24 cellular contexts compared by ENCODE assay signal in the genomic region with DNA sequence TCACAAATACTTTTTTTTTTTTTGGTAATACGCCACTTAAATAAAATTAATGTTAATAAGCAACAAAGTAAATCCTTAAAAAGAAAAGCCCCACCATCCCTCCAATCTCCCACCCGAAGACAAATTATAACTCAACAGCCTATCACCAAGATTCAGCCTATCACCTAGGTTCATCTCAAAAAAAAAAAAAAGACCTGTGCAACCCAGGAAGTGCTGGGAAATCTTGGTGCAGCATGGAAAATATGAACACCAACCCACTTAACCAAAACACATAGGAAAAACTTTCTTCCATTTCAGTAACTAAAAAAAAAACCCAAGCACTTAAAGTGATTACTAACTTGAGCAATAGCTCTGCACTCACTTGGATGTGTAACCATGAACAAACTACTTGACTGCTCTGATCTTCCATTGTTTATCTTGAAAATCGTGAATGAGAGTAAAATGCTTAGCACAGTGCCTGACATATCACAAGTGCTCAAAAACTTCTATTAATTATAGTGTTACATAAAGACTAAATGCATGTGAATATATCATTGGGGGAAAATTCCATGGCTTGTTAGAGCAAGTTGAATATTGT.
DNase-seq lines count a peak whose midpoint lies in the region; ATAC-seq, FAIRE-seq and TF ChIP-seq lines count a peak whose summit lies in the region.
"Had no signal": no experiment of that assay in that cellular context is flagged by ENCODE, and none has a peak within 500 bp of the region (broad histone marks: within the 10 kb centered on the region; RNA-seq: fewer than 3 reads in every experiment).

No MANE protein-coding gene starts in this region.

- TF ChIP-seq POLR2A in H54 (IDR thresholded peaks at IDR 0.05; ENCODE audit: low read depth, low read length), result no peak

- peaks cover 27% of the 10 kb centered on the region for H3K4me1 Mint-ChIP-seq in activated CD4-positive, alpha-beta T cell treated with anti-CD3 and anti-CD28 coated beads, Interleukin-2, amount 10 ng/mL, durations not matched to agents 24 days and 14 days
- peaks cover 57% of the 10 kb centered on the region for H3K4me1 Mint-ChIP-seq in central memory CD8-positive, alpha-beta T cell
- peaks cover 34% of the 10 kb centered on the region for H3K4me1 Mint-ChIP-seq in stimulated activated effector memory CD8-positive, alpha-beta T cell treated with anti-CD3 and anti-CD28 coated beads, Interleukin-12 subunit alpha, Interleukin-12 subunit beta, amount 100 ng/mL, for 72 hours
- H3K4me1 Mint-ChIP-seq: endodermal cell had no signal

- peak; percentile 33 for FAIRE-seq in H54 (lab: Jason Lieb, UNC)
- FAIRE-seq: G401.6 had no signal

- no peaks in the 10 kb centered on the region for H3K27me3 Mint-ChIP-seq in activated CD4-positive, alpha-beta T cell treated with anti-CD3 and anti-CD28 coated beads, Interleukin-2, amount 10 ng/mL, durations not matched to agents 24 days and 14 days
- no peaks in the 10 kb centered on the region for H3K27me3 Mint-ChIP-seq in central memory CD8-positive, alpha-beta T cell

- H3K27ac Mint-ChIP-seq in activated CD4-positive, alpha-beta T cell treated with anti-CD3 and anti-CD28 coated beads, Interleukin-2, amount 10 ng/mL, durations not matched to agents 24 days and 14 days, result peak overlapping the region; percentile 49
- peak overlapping the region; percentile 46 for H3K27ac Mint-ChIP-seq in central memory CD8-positive, alpha-beta T cell (ENCODE audit: low read depth)
- H3K27ac Mint-ChIP-seq in stimulated activated effector memory CD8-positive, alpha-beta T cell treated with anti-CD3 and anti-CD28 coated beads, Interleukin-12 subunit alpha, Interleukin-12 subunit beta, amount 100 ng/mL, for 72 hours, result peak overlapping the region; percentile 57

- ATAC-seq in central memory CD8-positive, alpha-beta T cell (replicated peaks; ENCODE audit: extremely low read depth, poor library complexity, severe bottlenecking), result no peak
- no peak for ATAC-seq in stimulated activated effector memory CD8-positive, alpha-beta T cell treated with anti-CD3 and anti-CD28 coated beads, Interleukin-12 subunit alpha, Interleukin-12 subunit beta, amount 100 ng/mL, for 72 hours
- ATAC-seq in HG03439 (IDR thresholded peaks at IDR 0.05; ENCODE audit: unreplicated experiment), result no peak
- no peak for ATAC-seq in HG03039 (IDR thresholded peaks at IDR 0.05; ENCODE audit: unreplicated experiment)
- ATAC-seq: gastrocnemius medialis, psoas muscle, WTC11 had no signal

- H3K36me3 Mint-ChIP-seq in activated CD4-positive, alpha-beta T cell treated with anti-CD3 and anti-CD28 coated beads, Interleukin-2, amount 10 ng/mL, durations not matched to agents 24 days and 14 days (ENCODE audit: low read depth), result peaks cover 46% of the 10 kb centered on the region
- H3K36me3 Mint-ChIP-seq in central memory CD8-positive, alpha-beta T cell (ENCODE audit: insufficient read depth), result peaks cover 23% of the 10 kb centered on the region
- peaks cover 51% of the 10 kb centered on the region for H3K36me3 Mint-ChIP-seq in stimulated activated effector memory CD8-positive, alpha-beta T cell treated with anti-CD3 and anti-CD28 coated beads, Interleukin-12 subunit alpha, Interleukin-12 subunit beta, amount 100 ng/mL, for 72 hours

- H3K9me3 Mint-ChIP-seq in activated CD4-positive, alpha-beta T cell treated with anti-CD3 and anti-CD28 coated beads, Interleukin-2, amount 10 ng/mL, durations not matched to agents 24 days and 14 days, result no peaks in the 10 kb centered on the region
- H3K9me3 Mint-ChIP-seq in central memory CD8-positive, alpha-beta T cell, result no peaks in the 10 kb centered on the region
- H3K9me3 Mint-ChIP-seq in stimulated activated effector memory CD8-positive, alpha-beta T cell treated with anti-CD3 and anti-CD28 coated beads, Interleukin-12 subunit alpha, Interleukin-12 subunit beta, amount 100 ng/mL, for 72 hours, result no peaks in the 10 kb centered on the region
- H3K9me3 Mint-ChIP-seq: endodermal cell, WTC11 had no signal

- intact Hi-C loops in activated CD4-positive, alpha-beta T cell treated with anti-CD3 and anti-CD28 coated beads, Interleukin-2, amount 10 ng/mL, durations not matched to agents 24 days and 14 days (cut with micrococcal nuclease), result loop anchor here (2.0 to 5.0 kb wide), 2 partner anchors 37 to 65 kb away; no protein-coding TSS in a partner anchor

- no peak for DNase-seq in activated CD4-positive, alpha-beta T cell treated with anti-CD3 and anti-CD28 coated beads, Interleukin-2, amount 10 ng/mL, durations not matched to agents 24 days and 14 days
- no peak for DNase-seq in activated CD4-positive, alpha-beta T cell treated with anti-CD3 and anti-CD28 coated beads for 1 hour
- DNase-seq in H54 (ENCODE audit: insufficient read length, low spot score), result no peak
- DNase-seq in central memory CD8-positive, alpha-beta T cell (ENCODE audit: low spot score in 2 of 2), result no peak
- no peak for DNase-seq in stimulated activated effector memory CD8-positive, alpha-beta T cell treated with anti-CD3 and anti-CD28 coated beads, Interleukin-12 subunit alpha, Interleukin-12 subunit beta, amount 100 ng/mL, for 72 hours (ENCODE audit: low spot score in 2 of 2)
- no peak for DNase-seq in HuH-7.5 (ENCODE audit: low spot score)
- DNase-seq: amniotic stem cell, colonic mucosa, DMS53, endodermal cell, esophagus squamous epithelium, gastrocnemius medialis, left ventricle myocardium inferior, NCI-H1105 treated with DMSO at 0.1 percent for 48 hours, NCI-H2029 treated with DMSO at 0.1 percent for 48 hours, NCI-H2227 treated with DMSO at 0.1 percent for 48 hours, NCI-H748 treated with DMSO at 0.1 percent for 48 hours, psoas muscle, substantia nigra, T1000 had no signal

- peak overlapping the region; percentile 10 for H3K4me3 Mint-ChIP-seq in activated CD4-positive, alpha-beta T cell treated with anti-CD3 and anti-CD28 coated beads, Interleukin-2, amount 10 ng/mL, durations not matched to agents 24 days and 14 days
- no peak overlapping the region for H3K4me3 Mint-ChIP-seq in central memory CD8-positive, alpha-beta T cell
- H3K4me3 Mint-ChIP-seq in stimulated activated effector memory CD8-positive, alpha-beta T cell treated with anti-CD3 and anti-CD28 coated beads, Interleukin-12 subunit alpha, Interleukin-12 subunit beta, amount 100 ng/mL, for 72 hours, result no peak overlapping the region
- H3K4me3 Mint-ChIP-seq: endodermal cell, WTC11 had no signal
